ENCODE assay signal across 28 cellular contexts in genomic region chr12:90331821-90332220, GRCh38.
"Had no signal": no experiment of that assay in that cellular context is flagged by ENCODE, and none has a peak within 500 bp of the region (broad histone marks: within the 10 kb centered on the region; RNA-seq: fewer than 3 reads in every experiment).

No MANE protein-coding gene starts in this region.

- H3K27ac ChIP-seq: dorsolateral prefrontal cortex, epithelial cell of prostate, foreskin keratinocyte, gastroesophageal sphincter, prostate gland, right atrium auricular region, stomach, thyroid gland, vagina had no signal

- H3K4me1 ChIP-seq: foreskin keratinocyte, gastroesophageal sphincter, right atrium auricular region, stomach, thyroid gland had no signal

- ATAC-seq: esophagus mucosa; foreskin keratinocyte; gastroesophageal sphincter; left colon; mucosa of descending colon; natural killer cell treated with Interleukin-12 subunit alpha and Interleukin-12 subunit beta and Interleukin-15 and Interleukin-18, amount 100 ng/mL, for 72 hours; sciatic nerve; stimulated activated effector memory CD8-positive, alpha-beta T cell treated with anti-CD3 and anti-CD28 coated beads, Interleukin-12 subunit alpha, Interleukin-12 subunit beta, amount 100 ng/mL, for 72 hours had no signal

- H3K36me3 ChIP-seq: gastroesophageal sphincter, prostate gland, right atrium auricular region, stomach, thyroid gland, vagina had no signal

- H3K4me3 ChIP-seq: dorsolateral prefrontal cortex, gastroesophageal sphincter, mucosa of descending colon, prostate gland, right atrium auricular region, stomach, thyroid gland, vagina had no signal

- H3K27me3 ChIP-seq: dorsolateral prefrontal cortex, foreskin keratinocyte, gastroesophageal sphincter, right atrium auricular region, stomach, thyroid gland, vagina had no signal

- H3K9me3 ChIP-seq: gastroesophageal sphincter, mucosa of descending colon, prostate gland, right atrium auricular region, stomach, thyroid gland, vagina had no signal

- DNase-seq: cortex of kidney; effector CD4-positive, alpha-beta T cell; foreskin keratinocyte; hypothalamus; immature natural killer cell; islet precursor cell; kidney glomerular epithelial cell; left colon; mesenchymal stem cell; mucosa of descending colon; naive B cell; nucleus accumbens; stimulated activated CD4-positive, alpha-beta T cell treated with anti-CD3 and anti-CD28 coated beads, Interleukin-2, amount 100 ng/mL, for 24 hours; stimulated activated CD4-positive, alpha-beta T cell treated with anti-CD3 and anti-CD28 coated beads, Interleukin-4, amount 100 ng/mL, for 24 hours; stimulated activated naive CD4-positive, alpha-beta T cell treated with Interleukin-2 at 50 U/mL for 16 hours; stomach; thyroid gland; trophoblast cell had no signal
